20 cellular contexts compared by ENCODE assay signal in genomic region chr10:72145657-72146450, GRCh38. TPM values are rescaled to one million over a fixed set of nuclear protein-coding genes. Genes with fewer than 3 reads are reported as not detected.
DNase-seq lines count a peak whose midpoint lies in the region; ATAC-seq, FAIRE-seq and TF ChIP-seq lines count a peak whose summit lies in the region.
"Had no signal": no experiment of that assay in that cellular context is flagged by ENCODE, and none has a peak within 500 bp of the region (broad histone marks: within the 10 kb centered on the region; RNA-seq: fewer than 3 reads in every experiment).

No MANE protein-coding gene starts in this region.

- peaks cover 36% of the 10 kb centered on the region for H3K4me1 Mint-ChIP-seq in activated T-cell treated with anti-CD3 and anti-CD28 coated beads, Interleukin-2, amount 50 U/mL, for 72 hours (ENCODE audit: low read depth)
- peaks cover 0 to 21% (median 5%) of the 10 kb centered on the region in 7 donors for H3K4me1 Mint-ChIP-seq in naive thymus-derived CD4-positive, alpha-beta T cell
- H3K4me1 Mint-ChIP-seq: activated B cell treated with CpG ODN at 0.5 μM for 24 hours had no signal

- no peak for TF ChIP-seq CTCF in hepatocyte (IDR thresholded peaks at IDR 0.05; ENCODE audit: poor library complexity)

- DNase-seq in activated T-cell treated with anti-CD3 and anti-CD28 coated beads, Interleukin-2, amount 50 U/mL, for 72 hours, result no peak
- DNase-seq in activated T-cell treated with anti-CD3 and anti-CD28 coated beads for 4 hours (no peak), RCC 7860 (ENCODE audit: low spot score) (peak; percentile 75), hepatocyte (ENCODE audit: low spot score) (no peak), renal cortical epithelial cell (ENCODE audit: low read depth) (peak; percentile 66), DMS153 treated with DMSO at 0.1 percent for 48 hours (lab: John Stamatoyannopoulos, UW; ENCODE audit: unreplicated experiment) (no peak)
- DNase-seq in naive thymus-derived CD4-positive, alpha-beta T cell, result no peak
- DNase-seq: activated B cell treated with CpG ODN at 0.5 μM for 24 hours; body of pancreas; dorsolateral prefrontal cortex; hypothalamus; NCI-H2081; NCI-H526 treated with DMSO at 0.1 percent for 48 hours; Peyer's patch; stimulated activated CD4-positive, alpha-beta T cell treated with anti-CD3 and anti-CD28 coated beads, Interleukin-4, amount 100 ng/mL, for 4 hours had no signal

- no peaks in the 10 kb centered on the region for H3K9me2 ChIP-seq in hepatocyte (replicated peaks; ENCODE audit: insufficient read depth)

- H3K79me2 ChIP-seq in hepatocyte, result no peaks in the 10 kb centered on the region

- no peaks in the 10 kb centered on the region for H3K9me3 Mint-ChIP-seq in activated T-cell treated with anti-CD3 and anti-CD28 coated beads, Interleukin-2, amount 50 U/mL, for 72 hours
- no peaks in the 10 kb centered on the region for H3K9me3 Mint-ChIP-seq in naive thymus-derived CD4-positive, alpha-beta T cell
- H3K9me3 Mint-ChIP-seq: activated B cell treated with CpG ODN at 0.5 μM for 24 hours had no signal

- no peak overlapping the region for H3K4me3 ChIP-seq in hepatocyte
- H3K4me3 ChIP-seq in naive thymus-derived CD4-positive, alpha-beta T cell (ENCODE audit: low read length), result no peak overlapping the region
- H3K4me3 ChIP-seq: body of pancreas, dorsolateral prefrontal cortex, lung, Peyer's patch, tibial nerve had no signal

- H3K4me3 Mint-ChIP-seq in activated T-cell treated with anti-CD3 and anti-CD28 coated beads, Interleukin-2, amount 50 U/mL, for 72 hours, result no peak overlapping the region
- no peak overlapping the region for H3K4me3 Mint-ChIP-seq in naive thymus-derived CD4-positive, alpha-beta T cell
- H3K4me3 Mint-ChIP-seq: activated B cell treated with CpG ODN at 0.5 μM for 24 hours had no signal

- no peaks in the 10 kb centered on the region for H4K20me1 ChIP-seq in hepatocyte (ENCODE audit: insufficient read depth, poor library complexity, severe bottlenecking)

- no peaks in the 10 kb centered on the region for H3K9me3 ChIP-seq in hepatocyte (ENCODE audit: low read depth)
- H3K9me3 ChIP-seq in naive thymus-derived CD4-positive, alpha-beta T cell (ENCODE audit: control insufficient read depth in 2 of 3, low read length in 3 of 3), result no peaks in the 10 kb centered on the region
- H3K9me3 ChIP-seq: body of pancreas, neutrophil, Peyer's patch, tibial nerve had no signal

- intact Hi-C loops in naive thymus-derived CD4-positive, alpha-beta T cell (cut with micrococcal nuclease), result no loop called here

- H3K27me3 Mint-ChIP-seq in activated T-cell treated with anti-CD3 and anti-CD28 coated beads, Interleukin-2, amount 50 U/mL, for 72 hours (ENCODE audit: low read depth), result no peaks in the 10 kb centered on the region
- no peaks in the 10 kb centered on the region for H3K27me3 Mint-ChIP-seq in naive thymus-derived CD4-positive, alpha-beta T cell
- H3K27me3 Mint-ChIP-seq: activated B cell treated with CpG ODN at 0.5 μM for 24 hours had no signal

- H3K27ac Mint-ChIP-seq in activated T-cell treated with anti-CD3 and anti-CD28 coated beads, Interleukin-2, amount 50 U/mL, for 72 hours, result peak overlapping the region; percentile 21
- H3K27ac Mint-ChIP-seq in naive thymus-derived CD4-positive, alpha-beta T cell, result peak overlapping the region in 2 of 9 donors; percentile 14 to 29
- H3K27ac Mint-ChIP-seq: activated B cell treated with CpG ODN at 0.5 μM for 24 hours had no signal

- H3K27me3 ChIP-seq in hepatocyte, result no peaks in the 10 kb centered on the region
- no peaks in the 10 kb centered on the region for H3K27me3 ChIP-seq in naive thymus-derived CD4-positive, alpha-beta T cell (ENCODE audit: control insufficient read depth in 2 of 2, insufficient read depth in 2 of 2, low read length in 2 of 2)
- H3K27me3 ChIP-seq: body of pancreas, dorsolateral prefrontal cortex, neutrophil, Peyer's patch, tibial nerve had no signal

- no peak overlapping the region for H3K4me2 ChIP-seq in hepatocyte

- 61% methylated on average over 8 of the region's 8 CpGs for WGBS in hepatocyte (ENCODE audit: low lambda C conversion rate, missing lambda C conversion rate)

- POLR2A ChIA-PET in naive thymus-derived CD4-positive, alpha-beta T cell (lab: Charles Lee), result interaction anchor here (0.9 kb wide), 1 partner anchor 58 kb away, joined by 3 read pairs; the partner anchor contains the start of gene SPOCK2

- peaks cover 0 to 7% of the 10 kb centered on the region in 2 donors for H3K36me3 Mint-ChIP-seq in activated T-cell treated with anti-CD3 and anti-CD28 coated beads, Interleukin-2, amount 50 U/mL, for 72 hours (ENCODE audit: insufficient read depth in 2 of 2)
- peaks cover 0 to 17% (median 10%) of the 10 kb centered on the region in 5 donors for H3K36me3 Mint-ChIP-seq in naive thymus-derived CD4-positive, alpha-beta T cell

- peak overlapping the region; percentile 25 for H3K27ac ChIP-seq in hepatocyte
- no peak overlapping the region for H3K27ac ChIP-seq in naive thymus-derived CD4-positive, alpha-beta T cell (ENCODE audit: low read depth, low read length)
- H3K27ac ChIP-seq: body of pancreas, neutrophil, Peyer's patch had no signal

- no peak for ATAC-seq in activated T-cell treated with anti-CD3 and anti-CD28 coated beads, Interleukin-2, amount 50 U/mL, for 72 hours (replicated peaks in 1 of 2)
- no peak for ATAC-seq in HG03196 (IDR thresholded peaks at IDR 0.05; ENCODE audit: unreplicated experiment)
- ATAC-seq in naive thymus-derived CD4-positive, alpha-beta T cell, result no peak
- ATAC-seq: body of pancreas had no signal

- no peaks in the 10 kb centered on the region for H3K4me1 ChIP-seq in hepatocyte (ENCODE audit: insufficient read depth)
- no peaks in the 10 kb centered on the region for H3K4me1 ChIP-seq in naive thymus-derived CD4-positive, alpha-beta T cell (ENCODE audit: control insufficient read depth in 2 of 2, insufficient read depth in 2 of 2, low read length in 2 of 2)
- H3K4me1 ChIP-seq: body of pancreas, Peyer's patch had no signal

- no peaks in the 10 kb centered on the region for H3K36me3 ChIP-seq in hepatocyte (replicated peaks; ENCODE audit: insufficient read depth, low read depth)
- H3K36me3 ChIP-seq in naive thymus-derived CD4-positive, alpha-beta T cell (ENCODE audit: control insufficient read depth in 2 of 3, insufficient read depth in 3 of 3, low read length in 3 of 3), result no peaks in the 10 kb centered on the region
- H3K36me3 ChIP-seq: neutrophil, Peyer's patch, tibial nerve had no signal

- H2AFZ ChIP-seq in hepatocyte, result no peak overlapping the region

- FAIRE-seq in RCC 7860 (lab: Jason Lieb, UNC), result peak; percentile 88
- FAIRE-seq: A204.1 had no signal

- CTCF ChIA-PET in naive thymus-derived CD4-positive, alpha-beta T cell (lab: Charles Lee), result no interaction called here

RNA-seq across cellular contexts. Expression of gene SPOCK2, which starts 57.5 kb away (rescaled TPM):
- 100 to 1,000 TPM; 253 to 291 TPM for total RNA-seq in activated T-cell treated with anti-CD3 and anti-CD28 coated beads, Interleukin-2, amount 50 U/mL, for 72 hours
- 3.0 and 3.2 TPM in 2 replicates for total RNA-seq in hepatocyte
- polyA plus RNA-seq in hepatocyte, result 3.1 and 5.2 TPM in 2 replicates
- 2.0 and 41.8 TPM in 2 replicates for total RNA-seq in renal cortical epithelial cell
- 100 to 1,000 TPM; 312 to 543 (median 505) TPM for total RNA-seq in naive thymus-derived CD4-positive, alpha-beta T cell
- polyA plus RNA-seq in naive thymus-derived CD4-positive, alpha-beta T cell, result 100 to 1,000 TPM; 200 to 250 TPM

Comparison
In these comparisons a context has a peak if more than half of its experiments do, and no peak if none do; other contexts are left out.
1. DNase-seq: peak in RCC 7860 (single experiment) and renal cortical epithelial cell (single experiment); none in activated T-cell treated with anti-CD3 and anti-CD28 coated beads, Interleukin-2, amount 50 U/mL, for 72 hours (0 of 2), activated T-cell treated with anti-CD3 and anti-CD28 coated beads for 4 hours (single experiment), hepatocyte (single experiment), DMS153 treated with DMSO at 0.1 percent for 48 hours (single experiment) and naive thymus-derived CD4-positive, alpha-beta T cell (0 of 9).